Comparison of ENCODE assay signal across 21 cellular contexts in the genomic region with DNA sequence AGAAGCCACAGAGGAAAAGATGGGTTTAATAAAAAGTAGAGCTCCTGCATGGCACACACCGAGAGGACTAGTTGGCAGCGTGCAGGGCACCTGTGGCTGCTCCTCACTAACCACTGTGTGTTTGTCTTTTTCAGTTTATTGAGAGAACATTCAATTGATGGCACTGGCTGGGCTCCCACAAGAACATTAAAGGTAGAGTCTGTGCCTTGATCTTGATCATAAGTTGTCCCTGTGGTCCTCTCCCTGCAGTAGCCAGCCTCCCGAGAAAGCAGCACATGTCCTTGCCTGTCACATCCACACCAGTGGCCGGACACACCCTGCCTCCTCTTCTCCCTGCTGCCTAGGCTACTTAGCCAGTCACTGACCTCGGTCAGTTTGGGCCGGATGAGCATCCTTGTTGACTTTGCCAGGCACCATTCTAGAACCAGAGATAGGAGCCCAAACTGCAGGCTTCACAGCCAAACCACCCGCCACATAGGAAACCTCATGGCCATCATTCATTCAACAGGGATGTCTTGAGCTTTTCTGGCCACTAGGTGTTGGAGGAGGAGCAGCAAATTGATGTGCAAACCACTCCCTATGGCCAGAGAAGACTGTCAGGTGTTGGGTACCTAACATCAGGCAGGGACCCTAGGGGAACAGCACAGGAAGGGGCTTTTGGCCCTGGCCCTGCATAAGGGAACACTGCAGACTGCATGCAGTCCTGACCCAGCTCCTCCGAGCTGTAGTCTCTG. TPM values are rescaled to one million over a fixed set of nuclear protein-coding genes. Genes with fewer than 3 reads are reported as not detected.
A peak's percentile ranks its signal among the peaks of the same experiment; 100 is the strongest.
DNase-seq lines count a peak whose midpoint lies in the region; ATAC-seq and TF ChIP-seq lines count a peak whose summit lies in the region.
"Had no signal": no experiment of that assay in that cellular context is flagged by ENCODE, and none has a peak within 500 bp of the region (broad histone marks: within the 10 kb centered on the region; RNA-seq: fewer than 3 reads in every experiment).

No MANE protein-coding gene starts in this region.

- no peaks in the 10 kb centered on the region for H3K79me2 ChIP-seq in mesendoderm (ENCODE audit: control insufficient read depth, insufficient read depth, low read length)

- H3K23ac ChIP-seq in mesendoderm (ENCODE audit: low read length): no peak overlapping the region

- no peaks in the 10 kb centered on the region for H3K4me1 ChIP-seq in mesendoderm (ENCODE audit: control insufficient read depth, low read depth, low read length)
- H3K4me1 ChIP-seq: left ventricle myocardium inferior, Peyer's patch, right lobe of liver, upper lobe of right lung had no signal

- H3K4ac ChIP-seq in mesendoderm (ENCODE audit: low read depth, low read length): no peak overlapping the region

- no CpG with 5 or more reads among the region's 8 CpGs for WGBS in mesendoderm (ENCODE audit: extremely low coverage, insufficient coverage, low lambda C conversion rate)

- DNase-seq in GM12864 (ENCODE audit: low read depth) (no peak), HFFc6 (no peak), choroid plexus epithelial cell (ENCODE audit: low read depth) (no peak), mesendoderm (peak; percentile 9), T-helper 2 cell (no peak), GM03348 (ENCODE audit: low spot score) (no peak)
- DNase-seq: activated CD4-positive, alpha-beta T cell treated with anti-CD3 and anti-CD28 coated beads, Interleukin-2, amount 10 ng/mL, durations not matched to agents 7 days and 5 days; activated CD8-positive, alpha-beta memory T cell treated with anti-CD3 and anti-CD28 coated beads, Interleukin-2, amount 50 U/mL, for 4 hours; left ventricle myocardium inferior; naive thymus-derived CD8-positive, alpha-beta T cell; NCI-H446; ovary; Peyer's patch; right lobe of liver; T-helper 17 cell; upper lobe of right lung had no signal

- H3K4me3 ChIP-seq in GM12864 (ENCODE audit: low read depth, low read length): no peak overlapping the region
- H3K4me3 ChIP-seq in choroid plexus epithelial cell (ENCODE audit: low read depth, low read length): no peak overlapping the region
- no peak overlapping the region for H3K4me3 ChIP-seq in mesendoderm (ENCODE audit: low read length)
- H3K4me3 ChIP-seq: left ventricle myocardium inferior, ovary, Peyer's patch, right lobe of liver, SJSA1, upper lobe of right lung had no signal

- no peaks in the 10 kb centered on the region for H3K9me3 Mint-ChIP-seq in HFFc6
- H3K9me3 Mint-ChIP-seq: activated CD4-positive, alpha-beta T cell treated with anti-CD3 and anti-CD28 coated beads, Interleukin-2, amount 10 ng/mL, durations not matched to agents 7 days and 5 days; brain; CD14-positive monocyte; mesothelial cell of epicardium; naive thymus-derived CD8-positive, alpha-beta T cell had no signal

- H4K5ac ChIP-seq in mesendoderm (ENCODE audit: low read length): no peak overlapping the region

- H3K36me3 Mint-ChIP-seq in HFFc6 (ENCODE audit: low read depth): peaks cover 28% of the 10 kb centered on the region

- H3K27ac Mint-ChIP-seq in HFFc6: no peak overlapping the region
- H3K27ac Mint-ChIP-seq: T-helper 17 cell had no signal

- H3K79me1 ChIP-seq in mesendoderm (ENCODE audit: low read length): no peaks in the 10 kb centered on the region

- H2AK5ac ChIP-seq in mesendoderm (ENCODE audit: low read length): no peak overlapping the region

- no peak overlapping the region for H3K18ac ChIP-seq in mesendoderm (ENCODE audit: low read length)

- no peaks in the 10 kb centered on the region for H3K27me3 ChIP-seq in mesendoderm (ENCODE audit: insufficient read depth, low read length, poor library complexity)
- H3K27me3 ChIP-seq: ovary, Peyer's patch, right lobe of liver, SJSA1, upper lobe of right lung had no signal

- no peak overlapping the region for H4K8ac ChIP-seq in mesendoderm (ENCODE audit: low read depth, low read length)

- H3K4me1 Mint-ChIP-seq in HFFc6 (ENCODE audit: low read depth): peaks cover 16% of the 10 kb centered on the region
- H3K4me1 Mint-ChIP-seq: brain, mesothelial cell of epicardium had no signal

- no peak overlapping the region for H3K4me2 ChIP-seq in mesendoderm (ENCODE audit: low read length)

- no peak overlapping the region for H2BK5ac ChIP-seq in mesendoderm (ENCODE audit: low read length)

- no peak overlapping the region for H2BK120ac ChIP-seq in mesendoderm (ENCODE audit: low read depth, low read length)

- ATAC-seq in HG03097 (IDR thresholded peaks at IDR 0.05; ENCODE audit: low FRiP score, unreplicated experiment): no peak
- ATAC-seq: naive thymus-derived CD8-positive, alpha-beta T cell; T-helper 17 cell; upper lobe of right lung had no signal

- H3K4me3 Mint-ChIP-seq in HFFc6: no peak overlapping the region
- H3K4me3 Mint-ChIP-seq: activated CD4-positive, alpha-beta T cell treated with anti-CD3 and anti-CD28 coated beads, Interleukin-2, amount 10 ng/mL, durations not matched to agents 7 days and 5 days; brain; CD14-positive monocyte; mesothelial cell of epicardium; naive thymus-derived CD8-positive, alpha-beta T cell; T-helper 17 cell had no signal

- no peaks in the 10 kb centered on the region; the same call in none of the 2 replicates for H3K27me3 Mint-ChIP-seq in HFFc6 (ENCODE audit: insufficient read depth)
- H3K27me3 Mint-ChIP-seq: activated CD4-positive, alpha-beta T cell treated with anti-CD3 and anti-CD28 coated beads, Interleukin-2, amount 10 ng/mL, durations not matched to agents 7 days and 5 days; naive thymus-derived CD8-positive, alpha-beta T cell; T-helper 17 cell had no signal

- H3K56ac ChIP-seq in mesendoderm (ENCODE audit: low read length): no peak overlapping the region

- H3K9ac ChIP-seq in mesendoderm (ENCODE audit: low read length): no peak overlapping the region

- peak; percentile 28 for TF ChIP-seq CTCF in GM12864 (IDR thresholded peaks at IDR 0.05; ENCODE audit: low read depth, low read length, missing control alignments)
- peak; percentile 30; the same call in 1 of the 2 replicates for TF ChIP-seq CTCF in HFFc6 (IDR thresholded peaks at IDR 0.05)
- TF ChIP-seq CTCF in choroid plexus epithelial cell (conservative IDR thresholded peaks at IDR 0.05; ENCODE audit: low read depth, low read length): peak; percentile 17

- H3K36me3 ChIP-seq in mesendoderm (ENCODE audit: control insufficient read depth, insufficient read depth, low read length): peaks cover 7% of the 10 kb centered on the region
- H3K36me3 ChIP-seq: ovary had no signal

- H2BK15ac ChIP-seq in mesendoderm (replicated peaks; ENCODE audit: low read depth): no peak overlapping the region

- no peak overlapping the region for H3K27ac ChIP-seq in mesendoderm (ENCODE audit: low read depth, low read length)
- H3K27ac ChIP-seq: left ventricle myocardium inferior, ovary, Peyer's patch, right lobe of liver, SJSA1, upper lobe of right lung had no signal

RNA-seq across cellular contexts. Expression of gene SCLY, which starts 30.2 kb away (rescaled TPM):
- 10 to 100 TPM; 11.3 to 16.4 (median 12.3) TPM for total RNA-seq in HFFc6 (2021; fragmentation: NEBNext Ultra II Directional; extraction: Animal tissue kit (Norgen Biotek cat#: 25700))
- polyA plus RNA-seq in mesendoderm (2013, experiment 1 of 2): 35.0 TPM
- 35.4 TPM for polyA plus RNA-seq in mesendoderm (2013, experiment 2 of 2)
